ENCODE assay signal across 8 cellular contexts in genomic region chr14:73786632-73786941, GRCh38.
DNase-seq lines count a peak whose midpoint lies in the region; ATAC-seq lines count a peak whose summit lies in the region.

No MANE protein-coding gene starts in this region.

- H3K27me3 Mint-ChIP-seq in activated T-helper 17 cell treated with anti-CD3 and anti-CD28 coated beads, Interleukin-2, amount 50 U/mL, for 72 hours = no peaks in the 10 kb centered on the region

- peaks cover 36% of the 10 kb centered on the region for H3K36me3 Mint-ChIP-seq in activated T-helper 17 cell treated with anti-CD3 and anti-CD28 coated beads, Interleukin-2, amount 50 U/mL, for 72 hours (ENCODE audit: low read depth)

- H3K4me3 Mint-ChIP-seq in activated T-helper 17 cell treated with anti-CD3 and anti-CD28 coated beads, Interleukin-2, amount 50 U/mL, for 72 hours = peak overlapping the region; percentile 96

- DNase-seq in NCI-H146 (lab: John Stamatoyannopoulos, UW) (peak; percentile 23), NCI-H146 treated with DMSO at 0.1 percent for 48 hours (lab: John Stamatoyannopoulos, UW; ENCODE audit: unreplicated experiment) (no peak), left ventricle myocardium superior (peak; percentile 71), retina (peak; percentile 74), HT-29 (ENCODE audit: low spot score) (no peak)
- DNase-seq in central memory CD4-positive, alpha-beta T cell = no peak

- peak; percentile 30 for ATAC-seq in HG03135 (IDR thresholded peaks at IDR 0.05; ENCODE audit: unreplicated experiment)
- no peak for ATAC-seq in activated T-helper 17 cell treated with anti-CD3 and anti-CD28 coated beads, Interleukin-2, amount 50 U/mL, for 72 hours (replicated peaks)
- ATAC-seq in left ventricle myocardium superior = peak; percentile 37

- intact Hi-C loops in left ventricle myocardium superior (cut with micrococcal nuclease) = no loop called here

- H3K9me3 Mint-ChIP-seq in activated T-helper 17 cell treated with anti-CD3 and anti-CD28 coated beads, Interleukin-2, amount 50 U/mL, for 72 hours = no peaks in the 10 kb centered on the region

- H3K27ac Mint-ChIP-seq in activated T-helper 17 cell treated with anti-CD3 and anti-CD28 coated beads, Interleukin-2, amount 50 U/mL, for 72 hours = peak overlapping the region; percentile 95

- H3K4me1 Mint-ChIP-seq in activated T-helper 17 cell treated with anti-CD3 and anti-CD28 coated beads, Interleukin-2, amount 50 U/mL, for 72 hours = peaks cover 41% of the 10 kb centered on the region

Comparison
In these comparisons a context has a peak if more than half of its experiments do, and no peak if none do; other contexts are left out.
1. DNase-seq: peak in NCI-H146 (single experiment), left ventricle myocardium superior (single experiment) and retina (single experiment); none in NCI-H146 treated with DMSO at 0.1 percent for 48 hours (single experiment), central memory CD4-positive, alpha-beta T cell (single experiment) and HT-29 (single experiment).